8 cellular contexts compared by ENCODE assay signal in genomic region chr16:88940196-88941050, GRCh38. TPM values are rescaled to one million over a fixed set of nuclear protein-coding genes. Genes with fewer than 3 reads are reported as not detected.
DNase-seq lines count a peak whose midpoint lies in the region; ATAC-seq and TF ChIP-seq lines count a peak whose summit lies in the region.

No MANE protein-coding gene starts in this region.

- CTCF ChIA-PET in HEK293 (lab: Yijun Ruan, JAX), result no interaction called here

- H3K27ac ChIP-seq in BLaER1 treated with 17β-estradiol and CSF1 and Interleukin-3, amounts not matched to agents 10 nM and 100 nM, result peak overlapping the region in 9 of 11 experiments; percentile 24 to 98 (median 90); a peak in 17 of 22 replicates
- H3K27ac ChIP-seq in HEK293 (ENCODE audit: extremely low read depth, low read depth, low read length), result no peak overlapping the region; the same call in 1 of the 2 replicates
- peak overlapping the region in 1 of 2 donors; percentile 60 for H3K27ac ChIP-seq in coronary artery

- TF ChIP-seq CTCF in HEK293 (tag by site-specific recombination; IDR thresholded peaks at IDR 0.05), result no peak
- no peak for TF ChIP-seq CTCF in coronary artery (IDR thresholded peaks at IDR 0.05)

- H3K27me3 ChIP-seq in BLaER1 treated with 17β-estradiol and CSF1 and Interleukin-3, amounts not matched to agents 10 nM and 100 nM, result peaks cover 28 to 68% (median 35%) of the 10 kb centered on the region in 11 experiments

- no peak for DNase-seq in coronary artery (ENCODE audit: low spot score)
- DNase-seq in naive B cell, result peak; percentile 39
- DNase-seq in mesenteric fat pad (ENCODE audit: low spot score), result no peak
- DNase-seq in effector CD8-positive, alpha-beta T cell (lab: John Stamatoyannopoulos, UW), result no peak
- no peak for DNase-seq in OCI-M2 (lab: John Stamatoyannopoulos, UW; ENCODE audit: unreplicated experiment)

- H3K4me2 ChIP-seq in BLaER1 treated with 17β-estradiol and CSF1 and Interleukin-3, amounts not matched to agents 10 nM and 100 nM, result peak overlapping the region; percentile 92 to 100 (median 98)

- no peaks in the 10 kb centered on the region for H3K27me3 Mint-ChIP-seq in naive B cell

- H3K4me1 Mint-ChIP-seq in naive B cell, result peaks cover 24 to 58% (median 53%) of the 10 kb centered on the region in 3 donors

- H3K4me1 ChIP-seq in BLaER1 treated with 17β-estradiol and CSF1 and Interleukin-3, amounts not matched to agents 10 nM and 100 nM, result peaks cover 63 to 87% (median 83%) of the 10 kb centered on the region in 10 experiments
- 0 out of 2 replicates have a peak, but pooled peaks cover 5% of the 10 kb centered on the region for H3K4me1 ChIP-seq in HEK293 (ENCODE audit: control insufficient read depth, insufficient read depth, low read length)

- H3K4me3 Mint-ChIP-seq in naive B cell, result peak overlapping the region; percentile 87 to 97 (median 94)

- H3K9me3 ChIP-seq in BLaER1 treated with 17β-estradiol and CSF1 and Interleukin-3, amounts not matched to agents 10 nM and 100 nM (replicated peaks in 1 of 11), result no peaks in the 10 kb centered on the region
- H3K9me3 ChIP-seq in HEK293 (ENCODE audit: control insufficient read depth, insufficient read depth, low read depth, low read length), result no peaks in the 10 kb centered on the region

- peak overlapping the region; percentile 61 to 92 (median 88) for H3K9ac ChIP-seq in BLaER1 treated with 17β-estradiol and CSF1 and Interleukin-3, amounts not matched to agents 10 nM and 100 nM

- peak; percentile 6 to 15 for ATAC-seq in naive B cell (ENCODE audit: low read depth in 2 of 2)
- no peak for ATAC-seq in HG02970 (IDR thresholded peaks at IDR 0.05; ENCODE audit: low FRiP score, unreplicated experiment)

- no peaks in the 10 kb centered on the region; a peak in 2 of 22 replicates for H3K36me3 ChIP-seq in BLaER1 treated with 17β-estradiol and CSF1 and Interleukin-3, amounts not matched to agents 10 nM and 100 nM
- H3K36me3 ChIP-seq in HEK293 (ENCODE audit: control insufficient read depth in 2 of 2, insufficient read depth in 1 of 2, low read length in 2 of 2), result no peaks in the 10 kb centered on the region

- no peaks in the 10 kb centered on the region for H3K9me3 Mint-ChIP-seq in naive B cell

- H3K27ac Mint-ChIP-seq in naive B cell, result peak overlapping the region in 2 of 6 donors; percentile 59 to 83

- POLR2A ChIA-PET in HEK293 (lab: Yijun Ruan, JAX), result no interaction called here

- H4K20me1 ChIP-seq in BLaER1 treated with 17β-estradiol and CSF1 and Interleukin-3, amounts not matched to agents 10 nM and 100 nM, result peaks cover 54 to 90% (median 65%) of the 10 kb centered on the region in 11 experiments; a peak in 21 of 22 replicates

- no peaks in the 10 kb centered on the region for H3K36me3 Mint-ChIP-seq in naive B cell

- peak overlapping the region; percentile 60 to 76 (median 70) for H3K4me3 ChIP-seq in BLaER1 treated with 17β-estradiol and CSF1 and Interleukin-3, amounts not matched to agents 10 nM and 100 nM
- H3K4me3 ChIP-seq in HEK293 (ENCODE audit: low read depth, low read length), result peak overlapping the region; percentile 24
- H3K4me3 ChIP-seq in coronary artery, result peak overlapping the region; percentile 73

TF ChIP-seq in HEK293, 187 proteins besides CTCF, POLR2A, EP300 and RAD21:
- TF ChIP-seq ZIC2 (tag by site-specific recombination; IDR thresholded peaks at IDR 0.05) (no peak), ZNF341 (tag by site-specific recombination; IDR thresholded peaks at IDR 0.05; ENCODE audit: low read depth) (peak; percentile 56), ZFHX2 (tag by site-specific recombination; conservative IDR thresholded peaks at IDR 0.05) (peak; percentile 27; the same call in 1 of the 2 replicates), ZNF133 (tag by site-specific recombination; IDR thresholded peaks at IDR 0.05) (no peak), ZBTB21 (tag by site-specific recombination; IDR thresholded peaks at IDR 0.05) (no peak), HOXC10 (CRISPR knock-in tag; IDR thresholded peaks at IDR 0.05) (0 out of 2 replicates have a peak, but pooled peaks have one; percentile 60), ZNF157 (tag by site-specific recombination; IDR thresholded peaks at IDR 0.05) (no peak), ZNF37A (tag by site-specific recombination; IDR thresholded peaks at IDR 0.05) (no peak), ZBTB8A (tag by site-specific recombination; IDR thresholded peaks at IDR 0.05) (0 out of 2 replicates have a peak, but pooled peaks have one; percentile 22), ZFP3 (tag by site-specific recombination; IDR thresholded peaks at IDR 0.05; ENCODE audit: low read depth) (no peak), ZBTB26 (tag by site-specific recombination; optimal IDR thresholded peaks at IDR 0.05) (peak; percentile 42), RBAK (tag by site-specific recombination; IDR thresholded peaks at IDR 0.05) (no peak), ZNF645 (tag by site-specific recombination; IDR thresholded peaks at IDR 0.05) (no peak), FEZF1 (tag by site-specific recombination; IDR thresholded peaks at IDR 0.05) (no peak), ZNF398 (tag by site-specific recombination; IDR thresholded peaks at IDR 0.05) (peak; percentile 15; the same call in 1 of the 2 replicates), ZNF18 (tag by site-specific recombination; IDR thresholded peaks at IDR 0.05) (no peak), ZNF560 (tag by site-specific recombination; IDR thresholded peaks at IDR 0.05; ENCODE audit: borderline replicate concordance) (no peak), ZXDB (tag by site-specific recombination; IDR thresholded peaks at IDR 0.05) (no peak), ZNF335 (tag by site-specific recombination; conservative IDR thresholded peaks at IDR 0.05) (peak; percentile 53)

RNA-seq across cellular contexts. Expression of gene CBFA2T3, which starts 36.6 kb away (rescaled TPM):
- 10 to 100 TPM in 3 of 6 donors, 1 to 10 TPM in 2, under 1 TPM in 1; 0.14 to 19.0 (median 10.0) TPM for polyA plus RNA-seq in naive B cell (ENCODE audit: low read depth in 6 of 6)
- total RNA-seq in mesenteric fat pad, result 8.5 TPM
